In the genomic region with DNA sequence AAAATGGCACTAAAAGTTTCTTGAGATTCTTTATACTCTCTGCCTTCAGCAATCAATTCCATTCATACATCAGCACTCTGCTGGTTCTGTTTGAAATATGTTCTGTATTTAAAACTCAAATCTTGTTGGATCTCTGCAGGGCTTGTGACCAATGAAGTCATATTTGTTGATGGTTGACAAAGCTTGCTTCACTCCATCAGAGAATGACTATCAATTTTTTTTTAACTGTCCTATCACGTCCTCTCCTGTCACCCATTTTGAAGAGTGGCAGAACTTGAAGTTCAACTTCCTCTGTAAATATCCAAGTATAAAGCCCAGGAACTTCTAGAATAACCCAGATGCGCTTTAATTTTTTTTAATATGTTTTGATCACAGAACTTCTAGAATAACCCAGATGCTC, we compare ENCODE assay signal across 27 cellular contexts.
"Had no signal": no experiment of that assay in that cellular context is flagged by ENCODE, and none has a peak within 500 bp of the region (broad histone marks: within the 10 kb centered on the region; RNA-seq: fewer than 3 reads in every experiment).

No MANE protein-coding gene starts in this region.

- H3K9me3 Mint-ChIP-seq: activated CD4-positive, alpha-beta memory T cell treated with anti-CD3 and anti-CD28 coated beads, Interleukin-2, amount 10 ng/mL, durations not matched to agents 7 days and 5 days; activated naive CD8-positive, alpha-beta T cell treated with anti-CD3 and anti-CD28 coated beads for 36 hours; nephron had no signal

- H3K36me3 ChIP-seq: ovary had no signal

- H3K27me3 ChIP-seq: esophagus squamous epithelium, gastrocnemius medialis, neutrophil, ovary, right atrium auricular region, stomach, suprapubic skin, tibial nerve had no signal

- ATAC-seq: left ventricle myocardium superior, WTC11 had no signal

- H3K27me3 Mint-ChIP-seq: activated CD4-positive, alpha-beta memory T cell treated with anti-CD3 and anti-CD28 coated beads, Interleukin-2, amount 10 ng/mL, durations not matched to agents 7 days and 5 days; activated naive CD8-positive, alpha-beta T cell treated with anti-CD3 and anti-CD28 coated beads for 36 hours had no signal

- H3K4me1 Mint-ChIP-seq: activated CD4-positive, alpha-beta memory T cell treated with anti-CD3 and anti-CD28 coated beads, Interleukin-2, amount 10 ng/mL, durations not matched to agents 7 days and 5 days; nephron had no signal

- H3K9me3 ChIP-seq: esophagus squamous epithelium, gastrocnemius medialis, neutrophil, ovary, prostate gland, right atrium auricular region, stomach, suprapubic skin, tibial nerve had no signal

- H3K4me3 Mint-ChIP-seq: activated CD4-positive, alpha-beta memory T cell treated with anti-CD3 and anti-CD28 coated beads, Interleukin-2, amount 10 ng/mL, durations not matched to agents 7 days and 5 days; activated naive CD8-positive, alpha-beta T cell treated with anti-CD3 and anti-CD28 coated beads for 36 hours; activated T-helper 1 cell treated with anti-CD3 and anti-CD28 coated beads, Interleukin-12 subunit alpha, Interleukin-12 subunit beta, Interleukin-2, Interleukin-4 antibody, amounts not matched to agents 30 ng/mL and 10 ng/mL and 1 ng/mL, durations not matched to agents 14 hours and 24 hours and 36 hours; nephron; WTC11 had no signal

- H3K4me3 ChIP-seq: esophagus squamous epithelium, gastrocnemius medialis, ovary, prostate gland, right atrium auricular region, stomach, suprapubic skin, tibial nerve had no signal

- H3K4me1 ChIP-seq: prostate gland, right atrium auricular region, stomach, suprapubic skin, tibial nerve had no signal

- H3K27ac Mint-ChIP-seq: activated CD4-positive, alpha-beta memory T cell treated with anti-CD3 and anti-CD28 coated beads, Interleukin-2, amount 10 ng/mL, durations not matched to agents 7 days and 5 days; activated naive CD8-positive, alpha-beta T cell treated with anti-CD3 and anti-CD28 coated beads for 36 hours; activated T-helper 1 cell treated with anti-CD3 and anti-CD28 coated beads, Interleukin-12 subunit alpha, Interleukin-12 subunit beta, Interleukin-2, Interleukin-4 antibody, amounts not matched to agents 30 ng/mL and 10 ng/mL and 1 ng/mL, durations not matched to agents 14 hours and 24 hours and 36 hours; nephron had no signal

- H3K27ac ChIP-seq: neutrophil, ovary, prostate gland, right atrium auricular region, stomach, suprapubic skin, tibial nerve had no signal

- DNase-seq: activated CD4-positive, alpha-beta memory T cell treated with anti-CD3 and anti-CD28 coated beads, Interleukin-2, amount 10 ng/mL, durations not matched to agents 7 days and 5 days; activated CD4-positive, alpha-beta T cell treated with anti-CD3 and anti-CD28 coated beads for 4 hours; activated gamma-delta T cell; activated naive CD8-positive, alpha-beta T cell treated with anti-CD3 and anti-CD28 coated beads for 36 hours; central memory CD4-positive, alpha-beta T cell; dermis blood vessel endothelial cell; effector CD8-positive, alpha-beta T cell; esophagus squamous epithelium; gastrocnemius medialis; hippocampal formation; left ventricle myocardium superior; mammary epithelial cell; midbrain; ovary; stimulated activated CD4-positive, alpha-beta T cell treated with anti-CD3 and anti-CD28 coated beads, Interleukin-12 subunit alpha, Interleukin-12 subunit beta, amount 100 ng/mL, for 4 hours; stimulated activated CD4-positive, alpha-beta T cell treated with anti-CD3 and anti-CD28 coated beads, Interleukin-4, amount 100 ng/mL, for 4 hours; stomach; T-helper 1 cell; T1000 had no signal
